8 cellular contexts compared by ENCODE assay signal in genomic region chr12:108568653-108569154, GRCh38. TPM values are rescaled to one million over a fixed set of nuclear protein-coding genes. Genes with fewer than 3 reads are reported as not detected.
DNase-seq lines count a peak whose midpoint lies in the region; ATAC-seq and TF ChIP-seq lines count a peak whose summit lies in the region.

No MANE protein-coding gene starts in this region.

- no peak overlapping the region for H3K9ac ChIP-seq in mammary epithelial cell (ENCODE audit: insufficient read depth, low read length)
- no peak overlapping the region for H3K9ac ChIP-seq in smooth muscle cell (ENCODE audit: low read depth)

- no peaks in the 10 kb centered on the region for H3K9me3 Mint-ChIP-seq in activated B cell treated with CpG ODN at 0.5 μM for 24 hours
- H3K9me3 Mint-ChIP-seq in stimulated activated naive CD8-positive, alpha-beta T cell treated with anti-CD3 and anti-CD28 coated beads, Interleukin-15, Interleukin-2, amounts not matched to agents 100 ng/mL and 50 ng/mL, for 24 hours, result no peaks in the 10 kb centered on the region
- no peaks in the 10 kb centered on the region for H3K9me3 Mint-ChIP-seq in immature natural killer cell

- H4K20me1 ChIP-seq in mammary epithelial cell (ENCODE audit: insufficient read depth, low read length) (no peaks in the 10 kb centered on the region), smooth muscle cell (ENCODE audit: low read depth) (peaks cover 8% of the 10 kb centered on the region)

- no peak overlapping the region for H3K4me2 ChIP-seq in mammary epithelial cell (ENCODE audit: insufficient read depth, low read depth, low read length)
- no peak overlapping the region for H3K4me2 ChIP-seq in smooth muscle cell

- H2AFZ ChIP-seq in mammary epithelial cell (ENCODE audit: low read depth, low read length) (no peak overlapping the region), smooth muscle cell (ENCODE audit: low read depth) (no peak overlapping the region)

- in situ Hi-C loops in mammary epithelial cell (cut with MboI; ENCODE audit: low sequenced_read_pairs in 2 of 2), result loop anchor here (5.0 to 25.0 kb wide), 3 partner anchors 49 to 519 kb away; partner anchors contain the start of genes ALKBH2 (in 1 of the 2) and UNG (in 1 of the 2)

- H3K4me3 ChIP-seq in effector memory CD4-positive, alpha-beta T cell (ENCODE audit: insufficient read depth, low read depth, low read length, poor library complexity, severe bottlenecking), result no peak overlapping the region
- H3K4me3 ChIP-seq in mammary epithelial cell (replicated peaks in 1 of 3; ENCODE audit: insufficient read depth in 1 of 3, low read depth in 2 of 3, low read length in 3 of 3), result no peak overlapping the region
- H3K4me3 ChIP-seq in smooth muscle cell, result no peak overlapping the region

- DNase-seq in activated B cell treated with CpG ODN at 0.5 μM for 24 hours (no peak), mammary epithelial cell (no peak), immature natural killer cell (no peak), smooth muscle cell (lab: John Stamatoyannopoulos, UW; ENCODE audit: unreplicated experiment) (no peak)
- DNase-seq in effector memory CD4-positive, alpha-beta T cell, result peak; percentile 20 to 51 (median 23)

- 87% methylated on average over 9 of the region's 9 CpGs for WGBS in mammary epithelial cell (ENCODE audit: low coverage, missing lambda C conversion rate)
- WGBS in smooth muscle cell (ENCODE audit: low lambda C conversion rate), result 93% methylated on average over 9 of the region's 9 CpGs

- no TSS peak for BruUV-seq in mammary epithelial cell (replicated peaks; lab: Mats Ljungman, UMichigan)

- no peaks in the 10 kb centered on the region for H3K9me3 ChIP-seq in effector memory CD4-positive, alpha-beta T cell (ENCODE audit: control insufficient read depth, low read length)
- H3K9me3 ChIP-seq in mammary epithelial cell (replicated peaks; ENCODE audit: insufficient read depth, low read length) (no peaks in the 10 kb centered on the region), smooth muscle cell (replicated peaks; ENCODE audit: low read depth) (no peaks in the 10 kb centered on the region)

- H3K36me3 ChIP-seq in effector memory CD4-positive, alpha-beta T cell (ENCODE audit: control insufficient read depth, insufficient read depth, low read length), result peaks cover 38% of the 10 kb centered on the region
- H3K36me3 ChIP-seq in mammary epithelial cell (ENCODE audit: insufficient read depth, low read length), result peaks cover 37% of the 10 kb centered on the region
- H3K36me3 ChIP-seq in smooth muscle cell (ENCODE audit: low read depth), result peaks cover 11% of the 10 kb centered on the region

- no peaks in the 10 kb centered on the region for H3K27me3 Mint-ChIP-seq in activated B cell treated with CpG ODN at 0.5 μM for 24 hours
- H3K27me3 Mint-ChIP-seq in stimulated activated naive CD8-positive, alpha-beta T cell treated with anti-CD3 and anti-CD28 coated beads, Interleukin-15, Interleukin-2, amounts not matched to agents 100 ng/mL and 50 ng/mL, for 24 hours, result no peaks in the 10 kb centered on the region
- H3K27me3 Mint-ChIP-seq in immature natural killer cell (ENCODE audit: low read depth in 3 of 3), result no peaks in the 10 kb centered on the region

- peak overlapping the region; percentile 97 for H3K27ac Mint-ChIP-seq in activated B cell treated with CpG ODN at 0.5 μM for 24 hours
- peak overlapping the region; percentile 88 for H3K27ac Mint-ChIP-seq in stimulated activated naive CD8-positive, alpha-beta T cell treated with anti-CD3 and anti-CD28 coated beads, Interleukin-15, Interleukin-2, amounts not matched to agents 100 ng/mL and 50 ng/mL, for 24 hours
- H3K27ac Mint-ChIP-seq in immature natural killer cell, result peak overlapping the region in 2 of 6 donors; percentile 44 to 62

- H3K79me2 ChIP-seq in mammary epithelial cell (ENCODE audit: insufficient read depth, low read length), result peaks cover 15% of the 10 kb centered on the region
- H3K79me2 ChIP-seq in smooth muscle cell (ENCODE audit: low read depth), result peaks cover 6% of the 10 kb centered on the region

- peaks cover 26% of the 10 kb centered on the region for H3K4me1 ChIP-seq in effector memory CD4-positive, alpha-beta T cell (ENCODE audit: control insufficient read depth, insufficient read depth, low read length, poor library complexity, severe bottlenecking)
- H3K4me1 ChIP-seq in mammary epithelial cell (ENCODE audit: insufficient read depth, low read length), result peaks cover 17% of the 10 kb centered on the region
- no peaks in the 10 kb centered on the region for H3K4me1 ChIP-seq in smooth muscle cell (ENCODE audit: low read depth)

- dilution Hi-C loops in mammary epithelial cell (cut with HindIII; ENCODE audit: low sequenced_read_pairs), result loop anchor here (10.0 kb wide), 1 partner anchor 526 kb away; the partner anchor contains the start of genes ALKBH2 and UNG

- H3K27ac ChIP-seq in effector memory CD4-positive, alpha-beta T cell (ENCODE audit: insufficient read depth, low read length, poor library complexity, severe bottlenecking), result peak overlapping the region; percentile 77
- no peak overlapping the region for H3K27ac ChIP-seq in mammary epithelial cell (ENCODE audit: insufficient read depth, low read depth, low read length)
- H3K27ac ChIP-seq in smooth muscle cell (ENCODE audit: low read depth), result no peak overlapping the region

- POLR2A ChIA-PET in activated B cell treated with CpG ODN at 0.5 μM for 24 hours (lab: Charles Lee), result interaction anchor here (0.6 to 10.6 kb wide), 11 partner anchors 11 to 799 kb away, joined by 3 to 158 read pairs (median 4); partner anchors contain the start of gene SELPLG

- CTCF ChIA-PET in activated B cell treated with CpG ODN at 0.5 μM for 24 hours (lab: Charles Lee), result interaction anchor here (0.9 to 14.5 kb wide), 9 partner anchors 49 to 234 kb away, joined by 3 to 338 read pairs (median 6); partner anchors contain the start of gene SELPLG
- CTCF ChIA-PET in mammary epithelial cell (lab: Charles Lee; ENCODE audit: low non-redundant PET), result no interaction called here

- no peaks in the 10 kb centered on the region for H3K27me3 ChIP-seq in effector memory CD4-positive, alpha-beta T cell (replicated peaks; ENCODE audit: control insufficient read depth, insufficient read depth, low read length, poor library complexity, severe bottlenecking)
- H3K27me3 ChIP-seq in mammary epithelial cell (ENCODE audit: insufficient read depth, low read length), result no peaks in the 10 kb centered on the region
- H3K27me3 ChIP-seq in smooth muscle cell (ENCODE audit: low read depth), result no peaks in the 10 kb centered on the region

- peaks cover 95% of the 10 kb centered on the region for H3K4me1 Mint-ChIP-seq in activated B cell treated with CpG ODN at 0.5 μM for 24 hours
- peaks cover 96% of the 10 kb centered on the region for H3K4me1 Mint-ChIP-seq in stimulated activated naive CD8-positive, alpha-beta T cell treated with anti-CD3 and anti-CD28 coated beads, Interleukin-15, Interleukin-2, amounts not matched to agents 100 ng/mL and 50 ng/mL, for 24 hours (ENCODE audit: low read depth)
- H3K4me1 Mint-ChIP-seq in immature natural killer cell, result peaks cover 3 to 6% of the 10 kb centered on the region in 2 donors

- H3K36me3 Mint-ChIP-seq in activated B cell treated with CpG ODN at 0.5 μM for 24 hours (ENCODE audit: low read depth) (peaks cover 67% of the 10 kb centered on the region), immature natural killer cell (peaks cover 7 to 49% (median 34%) of the 10 kb centered on the region in 3 donors)
- peaks cover 66% of the 10 kb centered on the region for H3K36me3 Mint-ChIP-seq in stimulated activated naive CD8-positive, alpha-beta T cell treated with anti-CD3 and anti-CD28 coated beads, Interleukin-15, Interleukin-2, amounts not matched to agents 100 ng/mL and 50 ng/mL, for 24 hours (ENCODE audit: low read depth)

- TF ChIP-seq CTCF in activated B cell treated with CpG ODN at 0.5 μM for 24 hours (IDR thresholded peaks at IDR 0.05) (no peak), mammary epithelial cell (conservative IDR thresholded peaks at IDR 0.05 in 1 of 2, IDR thresholded peaks at IDR 0.05 in 1 of 2; ENCODE audit: extremely low read depth in 1 of 2, insufficient read depth in 1 of 2, low read depth in 1 of 2, low read length in 2 of 2) (no peak), smooth muscle cell (IDR thresholded peaks at IDR 0.05; ENCODE audit: borderline replicate concordance, insufficient read depth, poor library complexity, severe bottlenecking) (no peak)

- intact Hi-C loops in activated B cell treated with CpG ODN at 0.5 μM for 24 hours (cut with micrococcal nuclease) (loop anchor here (1.0 to 10.0 kb wide), 4 partner anchors 67 to 1006 kb away; partner anchors contain the start of genes MMAB and MVK), mammary epithelial cell (cut with micrococcal nuclease) (no loop called here)

- H3K4me3 Mint-ChIP-seq in activated B cell treated with CpG ODN at 0.5 μM for 24 hours (peak overlapping the region; percentile 79), immature natural killer cell (no peak overlapping the region)
- H3K4me3 Mint-ChIP-seq in stimulated activated naive CD8-positive, alpha-beta T cell treated with anti-CD3 and anti-CD28 coated beads, Interleukin-15, Interleukin-2, amounts not matched to agents 100 ng/mL and 50 ng/mL, for 24 hours, result peak overlapping the region; percentile 61

- H3F3A ChIP-seq in smooth muscle cell (ENCODE audit: low read depth), result peaks cover 19% of the 10 kb centered on the region

- peak; percentile 85 for ATAC-seq in GM19043 (IDR thresholded peaks at IDR 0.05; ENCODE audit: low read depth, unreplicated experiment)
- ATAC-seq in HG03103 (IDR thresholded peaks at IDR 0.05; ENCODE audit: low read depth, unreplicated experiment), result peak; percentile 72
- peak; percentile 64 for ATAC-seq in activated B cell treated with CpG ODN at 0.5 μM for 24 hours (ENCODE audit: low read depth)

RNA-seq across cellular contexts. Expression of gene ISCU, which starts 6.3 kb away (rescaled TPM):
- total RNA-seq in activated B cell treated with CpG ODN at 0.5 μM for 24 hours (114 and 117 TPM in 2 replicates), mammary epithelial cell (10 to 100 TPM; 55.3 to 77.6 TPM), smooth muscle cell (134 and 138 TPM in 2 replicates)
- polyA plus RNA-seq in mammary epithelial cell (79.1 TPM), immature natural killer cell (100 to 1,000 TPM; 159 to 211 (median 178) TPM), smooth muscle cell (140 and 154 TPM in 2 replicates)
- polyA minus RNA-seq in mammary epithelial cell, result 64.0 TPM

RNA-seq across cellular contexts. Expression of gene SART3, which starts 7.7 kb away (rescaled TPM):
- 88.4 and 107 TPM in 2 replicates for total RNA-seq in activated B cell treated with CpG ODN at 0.5 μM for 24 hours
- total RNA-seq in mammary epithelial cell, result 10 to 100 TPM; 34.7 to 60.7 TPM
- 14.9 TPM for polyA plus RNA-seq in mammary epithelial cell
- 61.0 TPM for polyA minus RNA-seq in mammary epithelial cell
- 10 to 100 TPM; 21.5 to 51.1 (median 30.5) TPM for polyA plus RNA-seq in immature natural killer cell
- 64.3 and 94.5 TPM in 2 replicates for total RNA-seq in smooth muscle cell
- polyA plus RNA-seq in smooth muscle cell, result 22.7 and 27.2 TPM in 2 replicates

RNA-seq across cellular contexts. Expression of gene TMEM119, which starts 29.2 kb away (rescaled TPM):
- total RNA-seq in activated B cell treated with CpG ODN at 0.5 μM for 24 hours (not detected in 2 replicates), mammary epithelial cell (1 to 10 TPM in 1 of 2 donors, not detected in 1; 1.0 TPM), smooth muscle cell (40.9 and 41.9 TPM in 2 replicates)
- polyA plus RNA-seq in mammary epithelial cell (not detected), immature natural killer cell (under 1 TPM in 1 of 3 donors, not detected in 2; 0.47 TPM), smooth muscle cell (67.2 and 103 TPM in 2 replicates)
- polyA minus RNA-seq in mammary epithelial cell, result not detected

RNA-seq across cellular contexts. Expression of gene FICD, which starts 53.6 kb away (rescaled TPM):
- total RNA-seq in activated B cell treated with CpG ODN at 0.5 μM for 24 hours (7.7 and 11.2 TPM in 2 replicates), mammary epithelial cell (1 to 10 TPM; 5.5 to 5.6 TPM), smooth muscle cell (6.8 and 7.3 TPM in 2 replicates)
- polyA plus RNA-seq in mammary epithelial cell (0.80 TPM), immature natural killer cell (1 to 10 TPM; 1.3 to 6.7 (median 2.3) TPM), smooth muscle cell (5.1 and 7.5 TPM in 2 replicates)
- not detected for polyA minus RNA-seq in mammary epithelial cell

Comparison
In these comparisons a context has a peak if more than half of its experiments do, and no peak if none do; other contexts are left out.
1. DNase-seq: peak in effector memory CD4-positive, alpha-beta T cell (3 of 3); none in activated B cell treated with CpG ODN at 0.5 μM for 24 hours (single experiment), mammary epithelial cell (single experiment), immature natural killer cell (0 of 3) and smooth muscle cell (single experiment).
2. H3K4me3 Mint-ChIP-seq: peak in activated B cell treated with CpG ODN at 0.5 μM for 24 hours (single experiment) and stimulated activated naive CD8-positive, alpha-beta T cell treated with anti-CD3 and anti-CD28 coated beads, Interleukin-15, Interleukin-2, amounts not matched to agents 100 ng/mL and 50 ng/mL, for 24 hours (single experiment); none in immature natural killer cell (0 of 5).
3. RNA of gene TMEM119, which starts 29.2 kb away (total RNA-seq): 40.9 to 41.9 TPM in smooth muscle cell; 1.0 TPM in mammary epithelial cell and not detected in activated B cell treated with CpG ODN at 0.5 μM for 24 hours; every median in the first group is over 10 times any median in the second.
4. Peak in every context shown above with its lines, with median percentiles within 50 percentile points of each other: ATAC-seq.